18 cellular contexts compared by ENCODE assay signal in the genomic region with DNA sequence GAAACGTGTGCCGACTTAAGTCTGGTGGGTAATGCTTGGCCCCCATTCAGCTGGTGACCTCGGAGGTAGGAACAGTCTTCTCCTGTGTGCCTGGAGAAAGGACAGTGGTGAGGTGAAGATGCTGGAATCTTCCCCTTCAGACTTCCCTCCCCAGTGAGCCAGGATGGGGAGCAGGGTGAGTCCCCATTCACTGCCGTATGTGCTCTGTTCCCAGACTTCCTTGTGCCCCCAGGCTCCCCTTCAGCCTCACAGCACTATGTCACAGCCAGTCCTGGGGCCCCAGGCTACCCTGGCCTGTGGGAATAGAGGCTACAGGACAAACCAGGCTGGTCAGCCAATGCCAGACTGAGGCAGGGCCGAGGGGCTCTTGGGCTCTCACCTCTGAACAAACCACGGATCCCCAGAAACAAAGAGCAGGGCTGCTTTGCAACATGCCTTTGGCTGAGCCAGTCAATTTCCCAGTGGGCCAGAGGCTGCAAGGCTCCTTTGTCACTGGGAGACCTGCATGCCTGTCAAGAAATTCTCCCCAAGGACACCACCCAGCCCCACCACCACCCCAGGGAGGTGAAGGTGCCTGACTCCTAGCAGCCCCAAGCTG. TPM values are rescaled to one million over a fixed set of nuclear protein-coding genes. Genes with fewer than 3 reads are reported as not detected.
"Had no signal": no experiment of that assay in that cellular context is flagged by ENCODE, and none has a peak within 500 bp of the region (broad histone marks: within the 10 kb centered on the region; RNA-seq: fewer than 3 reads in every experiment).

No MANE protein-coding gene starts in this region.

- H3K27ac ChIP-seq: esophagus muscularis mucosa, lower lobe of right lung, psoas muscle, thyroid gland, uterus had no signal

- H3K4me1 Mint-ChIP-seq: activated CD4-positive, alpha-beta T cell treated with anti-CD3 and anti-CD28 coated beads, Interleukin-2, amount 10 ng/mL, durations not matched to agents 24 days and 14 days; activated naive CD4-positive, alpha-beta T cell treated with anti-CD3 and anti-CD28 coated beads, Interleukin-2, amount 10 ng/mL, durations not matched to agents 7 days and 5 days; stimulated activated naive CD8-positive, alpha-beta T cell treated with anti-CD3 and anti-CD28 coated beads, Interleukin-15, amount 100 ng/mL, for 72 hours had no signal

- H3K36me3 Mint-ChIP-seq: activated naive CD4-positive, alpha-beta T cell treated with anti-CD3 and anti-CD28 coated beads, Interleukin-2, amount 10 ng/mL, durations not matched to agents 7 days and 5 days had no signal

- DNase-seq: activated CD4-positive, alpha-beta T cell treated with anti-CD3 and anti-CD28 coated beads, Interleukin-2, amount 10 ng/mL, durations not matched to agents 24 days and 14 days; activated CD4-positive, CD25-positive, alpha-beta regulatory T cell; activated CD8-positive, alpha-beta T cell treated with anti-CD3 and anti-CD28 coated beads, Interleukin-2, amount 10 ng/mL, durations not matched to agents 7 days and 5 days; activated naive CD4-positive, alpha-beta T cell treated with anti-CD3 and anti-CD28 coated beads, Interleukin-2, amount 10 ng/mL, durations not matched to agents 7 days and 5 days; activated T-cell treated with anti-CD3 and anti-CD28 coated beads for 4 hours; lower lobe of right lung; psoas muscle; stimulated activated CD4-positive, alpha-beta T cell treated with anti-CD3 and anti-CD28 coated beads, Interleukin-1b, Interleukin-23, amount 100 ng/mL, for 48 hours; stimulated activated naive CD8-positive, alpha-beta T cell treated with anti-CD3 and anti-CD28 coated beads, Interleukin-15, amount 100 ng/mL, for 72 hours; SW 1271; uterus had no signal

- H3K27me3 Mint-ChIP-seq: activated CD4-positive, alpha-beta T cell treated with anti-CD3 and anti-CD28 coated beads, Interleukin-2, amount 10 ng/mL, durations not matched to agents 24 days and 14 days; stimulated activated naive CD8-positive, alpha-beta T cell treated with anti-CD3 and anti-CD28 coated beads, Interleukin-15, amount 100 ng/mL, for 72 hours had no signal

- H3K9me3 Mint-ChIP-seq: activated CD4-positive, alpha-beta T cell treated with anti-CD3 and anti-CD28 coated beads, Interleukin-2, amount 10 ng/mL, durations not matched to agents 24 days and 14 days; activated naive CD4-positive, alpha-beta T cell treated with anti-CD3 and anti-CD28 coated beads, Interleukin-2, amount 10 ng/mL, durations not matched to agents 7 days and 5 days; neural crest cell; stimulated activated naive CD8-positive, alpha-beta T cell treated with anti-CD3 and anti-CD28 coated beads, Interleukin-15, amount 100 ng/mL, for 72 hours had no signal

- H3K27ac Mint-ChIP-seq: activated CD4-positive, alpha-beta T cell treated with anti-CD3 and anti-CD28 coated beads, Interleukin-2, amount 10 ng/mL, durations not matched to agents 24 days and 14 days; activated CD8-positive, alpha-beta T cell treated with anti-CD3 and anti-CD28 coated beads, Interleukin-2, amount 10 ng/mL, durations not matched to agents 7 days and 5 days; activated naive CD4-positive, alpha-beta T cell treated with anti-CD3 and anti-CD28 coated beads, Interleukin-2, amount 10 ng/mL, durations not matched to agents 7 days and 5 days had no signal

- H3K4me3 Mint-ChIP-seq: activated CD4-positive, alpha-beta T cell treated with anti-CD3 and anti-CD28 coated beads, Interleukin-2, amount 10 ng/mL, durations not matched to agents 24 days and 14 days; activated CD8-positive, alpha-beta T cell treated with anti-CD3 and anti-CD28 coated beads, Interleukin-2, amount 10 ng/mL, durations not matched to agents 7 days and 5 days; activated naive CD4-positive, alpha-beta T cell treated with anti-CD3 and anti-CD28 coated beads, Interleukin-2, amount 10 ng/mL, durations not matched to agents 7 days and 5 days; neural crest cell; stimulated activated naive CD8-positive, alpha-beta T cell treated with anti-CD3 and anti-CD28 coated beads, Interleukin-15, amount 100 ng/mL, for 72 hours had no signal

- ATAC-seq: activated CD8-positive, alpha-beta T cell treated with anti-CD3 and anti-CD28 coated beads, Interleukin-2, amount 10 ng/mL, durations not matched to agents 7 days and 5 days; lower lobe of right lung; psoas muscle; stimulated activated naive CD8-positive, alpha-beta T cell treated with anti-CD3 and anti-CD28 coated beads, Interleukin-15, amount 100 ng/mL, for 72 hours had no signal

RNA-seq across cellular contexts. Expression of a gene that starts 31.8 kb away (rescaled TPM):
- total RNA-seq: activated CD4-positive, alpha-beta T cell treated with anti-CD3 and anti-CD28 coated beads, Interleukin-2, amount 10 ng/mL, durations not matched to agents 24 days and 14 days; activated CD8-positive, alpha-beta T cell treated with anti-CD3 and anti-CD28 coated beads, Interleukin-2, amount 10 ng/mL, durations not matched to agents 7 days and 5 days; astrocyte; neural crest cell; osteocyte; T-helper 2 cell treated with Interferon-gamma antibody and Interleukin-4, amounts not matched to agents 100 ng/mL and 5 ng/mL, for 36 hours had no signal
- polyA plus RNA-seq: keratinocyte had no signal

RNA-seq across cellular contexts. Expression of a gene that starts 49.0 kb away (rescaled TPM):
- total RNA-seq: activated CD4-positive, alpha-beta T cell treated with anti-CD3 and anti-CD28 coated beads, Interleukin-2, amount 10 ng/mL, durations not matched to agents 24 days and 14 days; activated CD8-positive, alpha-beta T cell treated with anti-CD3 and anti-CD28 coated beads, Interleukin-2, amount 10 ng/mL, durations not matched to agents 7 days and 5 days; astrocyte; lower lobe of right lung; neural crest cell; osteocyte; T-helper 2 cell treated with Interferon-gamma antibody and Interleukin-4, amounts not matched to agents 100 ng/mL and 5 ng/mL, for 36 hours; thyroid gland; uterus had no signal
- polyA plus RNA-seq: keratinocyte had no signal
